ENCODE assay signal across 12 cellular contexts in the genomic region with DNA sequence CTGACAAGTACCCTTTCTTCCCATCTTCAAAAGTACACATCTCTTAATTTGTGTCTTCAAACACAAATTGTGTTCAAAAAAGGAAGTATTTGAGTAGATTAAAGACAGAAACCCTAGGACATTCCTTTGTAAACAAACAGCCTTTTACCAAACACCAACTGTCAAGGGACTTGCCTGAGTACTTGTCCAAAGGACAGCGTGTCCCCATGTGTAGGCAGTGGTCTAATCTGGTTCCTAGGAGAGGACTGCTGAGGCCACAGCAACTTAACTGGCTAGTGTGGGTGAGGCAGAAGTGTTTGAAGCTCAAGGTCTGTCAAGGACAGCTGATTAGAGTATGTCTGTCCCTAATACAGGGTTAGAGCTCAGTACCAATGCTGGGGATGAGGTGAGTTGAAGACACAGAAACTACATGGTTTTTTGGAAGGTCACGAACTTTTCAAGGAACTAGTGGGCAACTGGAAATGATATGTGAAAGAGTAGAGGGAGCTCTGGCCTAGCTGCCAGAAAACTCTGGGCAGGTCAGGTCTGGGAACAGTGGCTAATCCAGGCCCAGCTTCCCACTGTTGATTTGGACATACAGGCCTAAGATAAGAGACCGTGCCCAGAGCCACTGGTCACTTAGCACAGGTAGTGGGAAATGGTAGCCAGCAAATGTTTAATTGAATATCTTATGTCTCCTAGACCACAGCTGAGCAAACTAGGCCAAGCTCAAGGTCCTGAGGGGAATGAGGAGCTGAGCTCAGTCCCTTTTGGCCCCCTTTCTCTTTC. TPM values are rescaled to one million over a fixed set of nuclear protein-coding genes. Genes with fewer than 3 reads are reported as not detected.
DNase-seq lines count a peak whose midpoint lies in the region; ATAC-seq and TF ChIP-seq lines count a peak whose summit lies in the region.
"Had no signal": no experiment of that assay in that cellular context is flagged by ENCODE, and none has a peak within 500 bp of the region (broad histone marks: within the 10 kb centered on the region; RNA-seq: fewer than 3 reads in every experiment).

No MANE protein-coding gene starts in this region.

- peaks cover 0 to 7% (median 5%) of the 10 kb centered on the region in 3 donors for H3K27me3 Mint-ChIP-seq in immature natural killer cell (ENCODE audit: low read depth in 3 of 3)

- TF ChIP-seq CTCF in RWPE1 (conservative IDR thresholded peaks at IDR 0.05; ENCODE audit: low read depth): no peak

- peaks cover 10 to 24% (median 10%) of the 10 kb centered on the region in 3 donors for H3K36me3 Mint-ChIP-seq in immature natural killer cell

- H3K4me1 ChIP-seq in adipocyte (ENCODE audit: control insufficient read depth, insufficient read depth, low read length) (peaks cover 41% of the 10 kb centered on the region), skeletal muscle tissue (ENCODE audit: control insufficient read depth in 3 of 3, insufficient read depth in 3 of 3, low read length in 3 of 3) (peaks cover 6 to 8% (median 8%) of the 10 kb centered on the region in 3 donors)

- no peaks in the 10 kb centered on the region for H3K9me3 Mint-ChIP-seq in immature natural killer cell

- H3K4me3 ChIP-seq in adipocyte (ENCODE audit: low read length) (peak overlapping the region; percentile 12), skeletal muscle tissue (ENCODE audit: low read length in 3 of 3) (no peak overlapping the region)
- H3K4me3 ChIP-seq: GM12878, SJSA1 had no signal

- DNase-seq in RWPE1 (ENCODE audit: low spot score): no peak
- DNase-seq in adipocyte (ENCODE audit: low read depth): no peak
- DNase-seq in immature natural killer cell: no peak
- no peak for DNase-seq in GOT3 (lab: John Stamatoyannopoulos, UW)
- no peak for DNase-seq in SIG-M5 treated with dmso at 0.1 percent for 504 hours (lab: John Stamatoyannopoulos, UW; ENCODE audit: unreplicated experiment)
- DNase-seq: NCI-H510A; stimulated activated CD4-positive, alpha-beta T cell treated with anti-CD3 and anti-CD28 coated beads, Interleukin-2, amount 100 ng/mL, for 48 hours had no signal

- peaks cover 71% of the 10 kb centered on the region in 2 donors for H3K4me1 Mint-ChIP-seq in immature natural killer cell

- H3K27ac ChIP-seq in RWPE1 (peak overlapping the region; percentile 60; the same call in 1 of the 2 replicates), skeletal muscle tissue (ENCODE audit: low read depth, low read length) (peak overlapping the region; percentile 44)
- H3K27ac ChIP-seq: SJSA1 had no signal

- CTCF ChIA-PET in RWPE1 (lab: Yijun Ruan, JAX): interaction anchor here (0.6 to 2.1 kb wide), 2 partner anchors 10 to 38 kb away, joined by 3 to 11 read pairs; a partner anchor contains a TSS

- H3K27ac Mint-ChIP-seq in immature natural killer cell: peak overlapping the region; percentile 67 to 96 (median 86)

- H3K27me3 ChIP-seq in adipocyte (replicated peaks; ENCODE audit: control insufficient read depth, insufficient read depth, low read length) (no peaks in the 10 kb centered on the region), skeletal muscle tissue (ENCODE audit: control insufficient read depth in 3 of 3, insufficient read depth in 3 of 3, low read length in 3 of 3) (no peaks in the 10 kb centered on the region)
- H3K27me3 ChIP-seq: SJSA1 had no signal

- peak overlapping the region; percentile 7 for H3K9ac ChIP-seq in adipocyte (ENCODE audit: low read length)
- no peak overlapping the region for H3K9ac ChIP-seq in skeletal muscle tissue (ENCODE audit: low read depth in 1 of 3, low read length in 3 of 3)

- H3K36me3 ChIP-seq in adipocyte (ENCODE audit: control insufficient read depth, insufficient read depth, low read length, severe bottlenecking) (peaks cover 27% of the 10 kb centered on the region), skeletal muscle tissue (ENCODE audit: control insufficient read depth in 3 of 3, insufficient read depth in 3 of 3, low read length in 3 of 3) (peaks cover 7 to 10% (median 10%) of the 10 kb centered on the region in 3 donors)

- POLR2A ChIA-PET in RWPE1 (lab: Yijun Ruan, JAX; ENCODE audit: low non-redundant PET): no interaction called here

- H3K9me3 ChIP-seq in adipocyte (ENCODE audit: control insufficient read depth, low read length): no peaks in the 10 kb centered on the region
- no peaks in the 10 kb centered on the region for H3K9me3 ChIP-seq in skeletal muscle tissue (ENCODE audit: control insufficient read depth in 3 of 3, low read length in 3 of 3)
- H3K9me3 ChIP-seq: SJSA1 had no signal

- no peak for ATAC-seq in HG02852 (IDR thresholded peaks at IDR 0.05; ENCODE audit: unreplicated experiment)
- ATAC-seq in GM19463 (IDR thresholded peaks at IDR 0.05; ENCODE audit: unreplicated experiment): no peak
- ATAC-seq: GM12878 had no signal

- peak overlapping the region in 2 of 5 donors; percentile 38 to 54 for H3K4me3 Mint-ChIP-seq in immature natural killer cell

RNA-seq across cellular contexts. Expression of a gene that starts 10.1 kb away (rescaled TPM):
- 100 to 1,000 TPM; 130 to 225 (median 196) TPM for polyA plus RNA-seq in immature natural killer cell
- 31.8 TPM for total RNA-seq in skeletal muscle tissue

RNA-seq across cellular contexts. Expression of a gene that starts 11.9 kb away (rescaled TPM):
- 10 to 100 TPM; 46.1 to 65.3 (median 60.7) TPM for polyA plus RNA-seq in immature natural killer cell
- 14.1 TPM for total RNA-seq in skeletal muscle tissue

RNA-seq across cellular contexts. Expression of a gene that starts 52.3 kb away (rescaled TPM):
- polyA plus RNA-seq in immature natural killer cell: 10 to 100 TPM; 26.9 to 51.9 (median 47.8) TPM
- 7.8 TPM for total RNA-seq in skeletal muscle tissue
